ENCODE assay signal across 13 cellular contexts in genomic region chr3:52447512-52448355, GRCh38. TPM values are rescaled to one million over a fixed set of nuclear protein-coding genes. Genes with fewer than 3 reads are reported as not detected.
DNase-seq lines count a peak whose midpoint lies in the region; ATAC-seq and TF ChIP-seq lines count a peak whose summit lies in the region.
"Had no signal": no experiment of that assay in that cellular context is flagged by ENCODE, and none has a peak within 500 bp of the region (broad histone marks: within the 10 kb centered on the region; RNA-seq: fewer than 3 reads in every experiment).

No MANE protein-coding gene starts in this region.

- H3K27me3 Mint-ChIP-seq in central memory CD8-positive, alpha-beta T cell, result no peaks in the 10 kb centered on the region
- H3K27me3 Mint-ChIP-seq in mesothelial cell of epicardium (ENCODE audit: low read depth), result no peaks in the 10 kb centered on the region
- H3K27me3 Mint-ChIP-seq in stimulated activated memory B cell treated with anti-CD40 and anti-IgM and Interleukin-4, amounts not matched to agents 10 μg/mL and 1 μg/mL and 100 μg/mL, for 72 hours, result no peaks in the 10 kb centered on the region

- no peaks in the 10 kb centered on the region for H3K9me3 Mint-ChIP-seq in central memory CD8-positive, alpha-beta T cell
- H3K9me3 Mint-ChIP-seq in mesothelial cell of epicardium, result no peaks in the 10 kb centered on the region
- no peaks in the 10 kb centered on the region for H3K9me3 Mint-ChIP-seq in stimulated activated memory B cell treated with anti-CD40 and anti-IgM and Interleukin-4, amounts not matched to agents 10 μg/mL and 1 μg/mL and 100 μg/mL, for 72 hours

- H3K27ac ChIP-seq in spleen (no peak overlapping the region), tibial nerve (no peak overlapping the region)
- H3K27ac ChIP-seq: BLaER1, KMS-11 had no signal

- H3K36me3 ChIP-seq in spleen, result no peaks in the 10 kb centered on the region
- H3K36me3 ChIP-seq in tibial nerve, result no peaks in the 10 kb centered on the region
- H3K36me3 ChIP-seq: BLaER1 had no signal

- TF ChIP-seq POLR2A in spleen (IDR thresholded peaks at IDR 0.05), result no peak
- no peak for TF ChIP-seq POLR2A in tibial nerve (IDR thresholded peaks at IDR 0.05)

- peaks cover 0 to 24% (median 17%) of the 10 kb centered on the region in 6 donors for H3K4me1 ChIP-seq in spleen
- peaks cover 0 to 27% (median 6%) of the 10 kb centered on the region in 4 donors for H3K4me1 ChIP-seq in tibial nerve

- ATAC-seq in Right ventricle myocardium superior (ENCODE audit: poor library complexity) (peak; percentile 0), Right ventricle myocardium inferior (no peak), GM18858 (IDR thresholded peaks at IDR 0.05; ENCODE audit: unreplicated experiment) (no peak)
- no peak for ATAC-seq in central memory CD8-positive, alpha-beta T cell (replicated peaks; ENCODE audit: extremely low read depth, poor library complexity, severe bottlenecking)
- no peak for ATAC-seq in stimulated activated memory B cell treated with anti-CD40 and anti-IgM and Interleukin-4, amounts not matched to agents 10 μg/mL and 1 μg/mL and 100 μg/mL, for 72 hours

- intact Hi-C loops in Right ventricle myocardium superior (cut with DNase I) (loop anchor here (2.0 kb wide), 1 partner anchor 19 kb away; no protein-coding TSS in a partner anchor), Right ventricle myocardium inferior (cut with DNase I) (loop anchor here (1.0 kb wide), 1 partner anchor 19 kb away; no protein-coding TSS in a partner anchor), spleen (cut with DNase I; ENCODE audit: low total_unique reads) (no loop called here)

- no peaks in the 10 kb centered on the region for H3K9me3 ChIP-seq in spleen
- H3K9me3 ChIP-seq in tibial nerve, result no peaks in the 10 kb centered on the region
- H3K9me3 ChIP-seq: BLaER1 had no signal

- no peak overlapping the region for H3K4me3 Mint-ChIP-seq in central memory CD8-positive, alpha-beta T cell
- H3K4me3 Mint-ChIP-seq in mesothelial cell of epicardium, result no peak overlapping the region
- no peak overlapping the region for H3K4me3 Mint-ChIP-seq in stimulated activated memory B cell treated with anti-CD40 and anti-IgM and Interleukin-4, amounts not matched to agents 10 μg/mL and 1 μg/mL and 100 μg/mL, for 72 hours

- no peak for TF ChIP-seq EP300 in tibial nerve (IDR thresholded peaks at IDR 0.05)

- H3K36me3 Mint-ChIP-seq in central memory CD8-positive, alpha-beta T cell (ENCODE audit: insufficient read depth), result peaks cover 3% of the 10 kb centered on the region
- H3K36me3 Mint-ChIP-seq in mesothelial cell of epicardium, result no peaks in the 10 kb centered on the region
- no peaks in the 10 kb centered on the region for H3K36me3 Mint-ChIP-seq in stimulated activated memory B cell treated with anti-CD40 and anti-IgM and Interleukin-4, amounts not matched to agents 10 μg/mL and 1 μg/mL and 100 μg/mL, for 72 hours

- H3K27me3 ChIP-seq in spleen (replicated peaks in 1 of 7) (no peaks in the 10 kb centered on the region), tibial nerve (no peaks in the 10 kb centered on the region)

- 74 to 83% (median 78%) methylated on average over 12 of the region's 12 CpGs for WGBS in spleen, 5 donors
- 66 to 75% methylated on average over 12 of the region's 12 CpGs for WGBS in tibial nerve, 2 donors

- peaks cover 6% of the 10 kb centered on the region for H3K4me1 Mint-ChIP-seq in central memory CD8-positive, alpha-beta T cell
- H3K4me1 Mint-ChIP-seq in mesothelial cell of epicardium, result peaks cover 18% of the 10 kb centered on the region
- H3K4me1 Mint-ChIP-seq in stimulated activated memory B cell treated with anti-CD40 and anti-IgM and Interleukin-4, amounts not matched to agents 10 μg/mL and 1 μg/mL and 100 μg/mL, for 72 hours, result peaks cover 19% of the 10 kb centered on the region

- TF ChIP-seq CTCF in mesothelial cell of epicardium (IDR thresholded peaks at IDR 0.05; ENCODE audit: unreplicated experiment) (no peak), spleen (IDR thresholded peaks at IDR 0.05 in 8 of 11, conservative IDR thresholded peaks at IDR 0.05 in 3 of 11) (no peak), tibial nerve (IDR thresholded peaks at IDR 0.05) (no peak)

- H3K4me3 ChIP-seq in spleen, result no peak overlapping the region
- H3K4me3 ChIP-seq in tibial nerve, result no peak overlapping the region
- H3K4me3 ChIP-seq: BLaER1 had no signal

- DNase-seq in Right ventricle myocardium superior (peak; percentile 31), Right ventricle myocardium inferior (ENCODE audit: missing footprints) (no peak), mesothelial cell of epicardium (ENCODE audit: low spot score in 2 of 2, unreplicated experiment in 2 of 2) (no peak), spleen (peak; percentile 64), tibial nerve (ENCODE audit: low spot score in 2 of 2) (no peak)
- DNase-seq in central memory CD8-positive, alpha-beta T cell (ENCODE audit: low spot score in 2 of 2), result no peak
- DNase-seq: DMS 273 treated with DMSO at 0.1 percent for 48 hours, NCI-H2029 treated with DMSO at 0.1 percent for 48 hours had no signal

- peak overlapping the region; percentile 65 for H3K27ac Mint-ChIP-seq in central memory CD8-positive, alpha-beta T cell (ENCODE audit: low read depth)
- peak overlapping the region; percentile 21 for H3K27ac Mint-ChIP-seq in mesothelial cell of epicardium
- no peak overlapping the region for H3K27ac Mint-ChIP-seq in stimulated activated memory B cell treated with anti-CD40 and anti-IgM and Interleukin-4, amounts not matched to agents 10 μg/mL and 1 μg/mL and 100 μg/mL, for 72 hours

RNA-seq across cellular contexts. Expression of gene SEMA3G, which starts 2.8 kb away (rescaled TPM):
- total RNA-seq in Right ventricle myocardium superior (10.4 TPM), Right ventricle myocardium inferior (12.3 TPM), mesothelial cell of epicardium (0.35 to 0.80 TPM (median 0.66 TPM) in 3 replicates), spleen (10 to 100 TPM in 5 of 7 donors, 1 to 10 TPM in 2; 7.9 to 20.2 (median 10.8) TPM), tibial nerve (10 to 100 TPM; 11.5 to 67.5 (median 32.7) TPM)
- polyA plus RNA-seq in spleen, result 1 to 10 TPM; 1.0 to 7.8 (median 3.5) TPM

RNA-seq across cellular contexts. Expression of gene TNNC1, which starts 6.1 kb away (rescaled TPM):
- total RNA-seq in Right ventricle myocardium superior, result 7,948 TPM
- total RNA-seq in Right ventricle myocardium inferior, result 9,051 TPM
- total RNA-seq in mesothelial cell of epicardium, result 4.0 to 5.2 TPM (median 4.6 TPM) in 3 replicates
- total RNA-seq in spleen, result 1 to 10 TPM in 6 of 7 donors, under 1 TPM in 1; 0.74 to 2.2 (median 1.6) TPM
- 1 to 10 TPM; 2.2 to 5.8 (median 4.4) TPM for polyA plus RNA-seq in spleen
- total RNA-seq in tibial nerve, result 100 to 1,000 TPM; 235 to 624 (median 535) TPM
- total RNA-seq: M059J had no signal

RNA-seq across cellular contexts. Expression of gene NISCH, which starts 7.7 kb away (rescaled TPM):
- 46.0 TPM for total RNA-seq in Right ventricle myocardium superior
- 45.6 TPM for total RNA-seq in Right ventricle myocardium inferior
- 235 to 242 TPM (median 240 TPM) in 3 replicates for total RNA-seq in mesothelial cell of epicardium
- 10 to 100 TPM; 72.5 to 92.7 (median 86.2) TPM for total RNA-seq in spleen
- 10 to 100 TPM; 18.9 to 45.1 (median 41.7) TPM for polyA plus RNA-seq in spleen
- total RNA-seq in tibial nerve, result 100 to 1,000 TPM; 192 to 305 (median 232) TPM

RNA-seq across cellular contexts. Expression of gene PHF7, which starts 37.3 kb away (rescaled TPM):
- total RNA-seq in Right ventricle myocardium superior, result 16.8 TPM
- total RNA-seq in Right ventricle myocardium inferior, result 13.7 TPM
- total RNA-seq in mesothelial cell of epicardium, result 4.1 to 6.6 TPM (median 5.3 TPM) in 3 replicates
- 10 to 100 TPM in 1 of 7 donors, 1 to 10 TPM in 6; 4.4 to 14.2 (median 8.6) TPM for total RNA-seq in spleen
- polyA plus RNA-seq in spleen, result 1 to 10 TPM; 4.6 to 7.3 (median 4.8) TPM
- 10 to 100 TPM in 2 of 4 donors, 1 to 10 TPM in 2; 7.2 to 23.5 (median 12.1) TPM for total RNA-seq in tibial nerve

RNA-seq across cellular contexts. Expression of gene BAP1, which starts 37.9 kb away (rescaled TPM):
- total RNA-seq in Right ventricle myocardium superior (46.2 TPM), Right ventricle myocardium inferior (53.3 TPM), mesothelial cell of epicardium (96.2 to 106 TPM (median 104 TPM) in 3 replicates), spleen (10 to 100 TPM; 68.1 to 82.8 (median 72.8) TPM), tibial nerve (10 to 100 TPM; 39.1 to 77.7 (median 64.5) TPM)
- polyA plus RNA-seq in spleen, result 10 to 100 TPM; 44.4 to 73.7 (median 72.8) TPM

Comparison
In these comparisons a context has a peak if more than half of its experiments do, and no peak if none do; other contexts are left out.
1. DNase-seq: peak in Right ventricle myocardium superior (single experiment) and spleen (single experiment); none in Right ventricle myocardium inferior (single experiment), central memory CD8-positive, alpha-beta T cell (0 of 2), mesothelial cell of epicardium (0 of 2) and tibial nerve (0 of 2).
2. RNA of gene TNNC1, which starts 6.1 kb away (total RNA-seq): 9,051 TPM in Right ventricle myocardium inferior (single experiment), 7,948 TPM in Right ventricle myocardium superior (single experiment) and 235 to 624 TPM in tibial nerve; 4.0 to 5.2 TPM in mesothelial cell of epicardium and 0.74 to 2.2 TPM in spleen; every median in the first group is over 10 times any median in the second.